Comparison of ENCODE assay signal across 12 cellular contexts in the genomic region with DNA sequence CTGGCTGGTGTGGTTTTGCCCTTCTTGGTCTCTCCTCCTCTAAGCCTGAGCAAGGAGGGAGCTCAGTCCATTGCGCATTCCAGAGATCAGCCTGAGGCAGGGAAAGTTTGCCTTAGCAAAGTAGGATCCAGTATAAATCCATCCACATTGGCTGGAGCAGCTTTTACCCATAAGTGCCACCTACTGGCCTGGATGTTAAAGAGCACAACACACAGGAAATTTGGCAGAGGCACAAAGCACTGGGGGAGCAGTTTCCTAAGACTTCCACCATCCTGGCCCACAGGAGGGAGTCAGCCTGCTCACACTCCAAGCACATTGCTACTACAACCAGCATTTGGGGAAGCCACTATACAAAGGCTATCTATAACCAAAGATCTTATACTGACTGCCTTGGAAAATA.
DNase-seq lines count a peak whose midpoint lies in the region; ATAC-seq, FAIRE-seq and TF ChIP-seq lines count a peak whose summit lies in the region.
"Had no signal": no experiment of that assay in that cellular context is flagged by ENCODE, and none has a peak within 500 bp of the region (broad histone marks: within the 10 kb centered on the region; RNA-seq: fewer than 3 reads in every experiment).

No MANE protein-coding gene starts in this region.

- intact Hi-C loops in CD8-positive, alpha-beta T cell (cut with DNase I, micrococcal nuclease): no loop called here

- WGBS in H1 (ENCODE audit: extremely low coverage in 1 of 2, insufficient coverage in 1 of 2, insufficient read length in 1 of 2, insufficient replicate concordance in 2 of 2, low coverage in 1 of 2, low lambda C conversion rate in 2 of 2, missing lambda C conversion rate in 1 of 2), 2 experiments: 100% methylated on average over 1 of the region's 1 CpG; no CpG with 5 or more reads in 1 of the 2 experiments

- no peak overlapping the region for H3K4me3 ChIP-seq in H1 (ENCODE audit: extremely low read depth in 1 of 4, insufficient read depth in 2 of 4, low read depth in 3 of 4, low read length in 4 of 4)
- H3K4me3 ChIP-seq in CD8-positive, alpha-beta T cell (ENCODE audit: low read depth, low read length): no peak overlapping the region
- H3K4me3 ChIP-seq: sigmoid colon had no signal

- no peak overlapping the region for H4K91ac ChIP-seq in H1 (replicated peaks; ENCODE audit: insufficient read length, low read length)

- DNase-seq in NCI-H524 (lab: John Stamatoyannopoulos, UW): peak; percentile 58 to 62
- no peak for DNase-seq in NCI-H524 treated with DMSO at 0.1 percent for 48 hours (lab: John Stamatoyannopoulos, UW)
- DNase-seq in MV-4-11 (lab: John Stamatoyannopoulos, UW): peak; percentile 32
- DNase-seq in H1 (ENCODE audit: low read depth in 1 of 2, low spot score in 2 of 2): peak; percentile 53 to 77
- DNase-seq in progenitor cell of endocrine pancreas (ENCODE audit: low spot score, unreplicated experiment): no peak
- DNase-seq in activated T-cell treated with anti-CD3 and anti-CD28 coated beads, Interleukin-2, amount 50 U/mL, for 24 hours: no peak
- no peak for DNase-seq in CD8-positive, alpha-beta T cell
- no peak for DNase-seq in NCI-H2029 treated with DMSO at 0.1 percent for 48 hours (lab: John Stamatoyannopoulos, UW)
- DNase-seq: activated CD4-positive, alpha-beta memory T cell treated with anti-CD3 and anti-CD28 coated beads for 36 hours; sigmoid colon; stimulated activated naive CD4-positive, alpha-beta T cell treated with Interleukin-2 at 50 U/mL for 16 hours had no signal

- no peak for TF ChIP-seq POLR2A in H1 (IDR thresholded peaks at IDR 0.05; ENCODE audit: control extremely low read depth in 1 of 2, low read depth in 2 of 2, low read length in 2 of 2)

- no peak overlapping the region for H2BK15ac ChIP-seq in H1 (ENCODE audit: low read length)

- no peak overlapping the region for H2BK5ac ChIP-seq in H1 (ENCODE audit: low read depth, low read length)

- no peaks in the 10 kb centered on the region for H3K27me3 Mint-ChIP-seq in progenitor cell of endocrine pancreas
- no peaks in the 10 kb centered on the region for H3K27me3 Mint-ChIP-seq in activated T-cell treated with anti-CD3 and anti-CD28 coated beads, Interleukin-2, amount 50 U/mL, for 24 hours
- H3K27me3 Mint-ChIP-seq in CD8-positive, alpha-beta T cell (ENCODE audit: low read depth): no peaks in the 10 kb centered on the region
- H3K27me3 Mint-ChIP-seq: activated CD4-positive, alpha-beta memory T cell treated with anti-CD3 and anti-CD28 coated beads for 36 hours; B cell had no signal

- TF ChIP-seq CTCF in H1 (IDR thresholded peaks at IDR 0.05; ENCODE audit: control extremely low read depth in 1 of 3, insufficient read depth in 1 of 3, low read depth in 1 of 3, low read length in 3 of 3) (peak; percentile 46 to 89 (median 86)), progenitor cell of endocrine pancreas (IDR thresholded peaks at IDR 0.05; ENCODE audit: unreplicated experiment) (peak; percentile 33)
- TF ChIP-seq CTCF in CD8-positive, alpha-beta T cell (IDR thresholded peaks at IDR 0.05): no peak

- no peak overlapping the region for H4K8ac ChIP-seq in H1 (ENCODE audit: extremely low read depth, insufficient read depth, low read length)

- H3K27me3 ChIP-seq in H1 (replicated peaks in 1 of 4; ENCODE audit: control insufficient read depth in 3 of 4, extremely low read depth in 1 of 4, insufficient read depth in 3 of 4, low read length in 3 of 4): no peaks in the 10 kb centered on the region
- no peaks in the 10 kb centered on the region for H3K27me3 ChIP-seq in CD8-positive, alpha-beta T cell (ENCODE audit: insufficient read depth, low read length)
- H3K27me3 ChIP-seq: sigmoid colon had no signal

- no peak overlapping the region for H2BK120ac ChIP-seq in H1 (replicated peaks; ENCODE audit: low read depth, low read length)

- H4K5ac ChIP-seq in H1 (ENCODE audit: insufficient read length, low read depth, low read length): no peak overlapping the region

- H2AFZ ChIP-seq in H1 (ENCODE audit: low read length): peak overlapping the region; percentile 79

- no peaks in the 10 kb centered on the region for H3K36me3 ChIP-seq in H1 (ENCODE audit: control insufficient read depth in 2 of 4, insufficient read depth in 4 of 4, low read length in 3 of 4)
- H3K36me3 ChIP-seq in CD8-positive, alpha-beta T cell (ENCODE audit: insufficient read depth, low read length): no peaks in the 10 kb centered on the region
- H3K36me3 ChIP-seq: sigmoid colon had no signal

- no peak overlapping the region for H3K4me2 ChIP-seq in H1 (ENCODE audit: insufficient read depth in 1 of 2, low read depth in 2 of 2, low read length in 2 of 2)

- POLR2A ChIA-PET in H1 (lab: Charles Lee; ENCODE audit: partially characterized antibody): no interaction called here
- POLR2A ChIA-PET in CD8-positive, alpha-beta T cell (lab: Charles Lee): no interaction called here

- H3K9me3 ChIP-seq in H1 (ENCODE audit: insufficient read depth in 2 of 2, low read depth in 1 of 2, low read length in 1 of 2): no peaks in the 10 kb centered on the region
- H3K9me3 ChIP-seq in CD8-positive, alpha-beta T cell (ENCODE audit: low read length): no peaks in the 10 kb centered on the region
- H3K9me3 ChIP-seq: sigmoid colon had no signal

- no peak for ATAC-seq in CD8-positive, alpha-beta T cell

- H3K4me3 Mint-ChIP-seq in progenitor cell of endocrine pancreas (ENCODE audit: low read depth): no peak overlapping the region
- H3K4me3 Mint-ChIP-seq in activated T-cell treated with anti-CD3 and anti-CD28 coated beads, Interleukin-2, amount 50 U/mL, for 24 hours: no peak overlapping the region
- no peak overlapping the region for H3K4me3 Mint-ChIP-seq in CD8-positive, alpha-beta T cell
- H3K4me3 Mint-ChIP-seq: activated CD4-positive, alpha-beta memory T cell treated with anti-CD3 and anti-CD28 coated beads for 36 hours; B cell had no signal

- no peak overlapping the region for H3K56ac ChIP-seq in H1 (replicated peaks; ENCODE audit: insufficient read length, low read depth, low read length)

- no peaks in the 10 kb centered on the region for H3K79me1 ChIP-seq in H1 (ENCODE audit: low read depth, low read length)

- H2AK5ac ChIP-seq in H1 (ENCODE audit: low read depth, low read length): no peak overlapping the region

- peak; percentile 98 for FAIRE-seq in H1 (lab: Jason Lieb, UNC)

- no peak overlapping the region for H3K27ac Mint-ChIP-seq in progenitor cell of endocrine pancreas
- H3K27ac Mint-ChIP-seq in activated T-cell treated with anti-CD3 and anti-CD28 coated beads, Interleukin-2, amount 50 U/mL, for 24 hours: no peak overlapping the region
- H3K27ac Mint-ChIP-seq in CD8-positive, alpha-beta T cell: no peak overlapping the region
- H3K27ac Mint-ChIP-seq: activated CD4-positive, alpha-beta memory T cell treated with anti-CD3 and anti-CD28 coated beads for 36 hours; B cell had no signal

- H3K23me2 ChIP-seq in H1 (ENCODE audit: low read depth, low read length): no peaks in the 10 kb centered on the region

- no peak overlapping the region for H2BK20ac ChIP-seq in H1 (ENCODE audit: low read length)

- H3K4ac ChIP-seq in H1 (replicated peaks; ENCODE audit: insufficient read length, low read depth, low read length): no peak overlapping the region

- peak; percentile 70 to 80 for TF ChIP-seq RAD21 in H1 (IDR thresholded peaks at IDR 0.05 in 1 of 2, conservative IDR thresholded peaks at IDR 0.05 in 1 of 2; ENCODE audit: low read depth in 2 of 2, low read length in 2 of 2)

- TF ChIP-seq EP300 in H1 (IDR thresholded peaks at IDR 0.05; ENCODE audit: borderline replicate concordance in 1 of 2, low read depth in 2 of 2, low read length in 2 of 2): no peak

- H3K79me2 ChIP-seq in H1 (ENCODE audit: control insufficient read depth in 1 of 2, insufficient read depth in 2 of 2, low read length in 2 of 2): no peaks in the 10 kb centered on the region

- no peak overlapping the region for H3K23ac ChIP-seq in H1 (ENCODE audit: insufficient read length)

- H3K14ac ChIP-seq in H1 (ENCODE audit: insufficient read length): no peak overlapping the region

- H3K9me3 Mint-ChIP-seq in progenitor cell of endocrine pancreas (ENCODE audit: low read depth): no peaks in the 10 kb centered on the region
- H3K9me3 Mint-ChIP-seq in activated T-cell treated with anti-CD3 and anti-CD28 coated beads, Interleukin-2, amount 50 U/mL, for 24 hours: no peaks in the 10 kb centered on the region
- H3K9me3 Mint-ChIP-seq in CD8-positive, alpha-beta T cell: peaks cover 5% of the 10 kb centered on the region

- H3K4me1 ChIP-seq in H1 (replicated peaks in 1 of 4; ENCODE audit: control insufficient read depth in 3 of 4, insufficient read depth in 4 of 4, low read length in 3 of 4): no peaks in the 10 kb centered on the region
- no peaks in the 10 kb centered on the region for H3K4me1 ChIP-seq in CD8-positive, alpha-beta T cell (ENCODE audit: insufficient read depth, low read length)
- H3K4me1 ChIP-seq: sigmoid colon had no signal

- CTCF ChIA-PET in H1 (lab: Charles Lee; ENCODE audit: partially characterized antibody): interaction anchor here (0.7 to 3.2 kb wide), 12 partner anchors 9 to 281 kb away, joined by 3 to 18 read pairs (median 4); no protein-coding TSS in a partner anchor
- CTCF ChIA-PET in CD8-positive, alpha-beta T cell (lab: Charles Lee): no interaction called here

- H4K20me1 ChIP-seq in H1 (replicated peaks in 1 of 2; ENCODE audit: control insufficient read depth in 1 of 2, insufficient read depth in 2 of 2, low read length in 2 of 2): no peaks in the 10 kb centered on the region

- H3K27ac ChIP-seq in H1 (ENCODE audit: low read depth, low read length): no peak overlapping the region
- H3K27ac ChIP-seq in CD8-positive, alpha-beta T cell (ENCODE audit: low read depth, low read length): no peak overlapping the region
- H3K27ac ChIP-seq: sigmoid colon had no signal

- no peak overlapping the region for H3K18ac ChIP-seq in H1 (ENCODE audit: extremely low read depth, low read length)

- no peaks in the 10 kb centered on the region for H3K36me3 Mint-ChIP-seq in progenitor cell of endocrine pancreas (ENCODE audit: insufficient read depth)
- H3K36me3 Mint-ChIP-seq in activated T-cell treated with anti-CD3 and anti-CD28 coated beads, Interleukin-2, amount 50 U/mL, for 24 hours (ENCODE audit: low read depth): no peaks in the 10 kb centered on the region
- no peaks in the 10 kb centered on the region for H3K36me3 Mint-ChIP-seq in CD8-positive, alpha-beta T cell
- H3K36me3 Mint-ChIP-seq: activated CD4-positive, alpha-beta memory T cell treated with anti-CD3 and anti-CD28 coated beads for 36 hours had no signal

- H2BK12ac ChIP-seq in H1 (ENCODE audit: low read depth, low read length): no peak overlapping the region

- no peak overlapping the region for H3K9ac ChIP-seq in H1 (replicated peaks in 1 of 4; ENCODE audit: extremely low read depth in 1 of 4, low read depth in 3 of 4, low read length in 3 of 4)

- no peaks in the 10 kb centered on the region for H3K4me1 Mint-ChIP-seq in progenitor cell of endocrine pancreas (ENCODE audit: low read depth)
- no peaks in the 10 kb centered on the region for H3K4me1 Mint-ChIP-seq in activated T-cell treated with anti-CD3 and anti-CD28 coated beads, Interleukin-2, amount 50 U/mL, for 24 hours (ENCODE audit: low read depth)
- no peaks in the 10 kb centered on the region for H3K4me1 Mint-ChIP-seq in CD8-positive, alpha-beta T cell (ENCODE audit: low read depth)
- H3K4me1 Mint-ChIP-seq: B cell had no signal

TF ChIP-seq in H1, 55 proteins besides CTCF, POLR2A, EP300 and RAD21 (continues in another document):
- TF ChIP-seq ZNF274 (IDR thresholded peaks at IDR 0.05; ENCODE audit: borderline replicate concordance, extremely low read depth, low read length) (no peak), JUND (IDR thresholded peaks at IDR 0.05; ENCODE audit: low read length) (no peak)

Comparison
In these comparisons a context has a peak if more than half of its experiments do, and no peak if none do; other contexts are left out.
1. DNase-seq: peak in NCI-H524 (2 of 2), MV-4-11 (single experiment) and H1 (2 of 2); none in NCI-H524 treated with DMSO at 0.1 percent for 48 hours (single experiment), progenitor cell of endocrine pancreas (single experiment), activated T-cell treated with anti-CD3 and anti-CD28 coated beads, Interleukin-2, amount 50 U/mL, for 24 hours (single experiment), CD8-positive, alpha-beta T cell (0 of 7) and NCI-H2029 treated with DMSO at 0.1 percent for 48 hours (single experiment).